In genomic region chr4:145881991-145882390, GRCh38 we compare ENCODE assay signal across 8 cellular contexts. TPM values are rescaled to one million over a fixed set of nuclear protein-coding genes. Genes with fewer than 3 reads are reported as not detected.
A peak's percentile ranks its signal among the peaks of the same experiment; 100 is the strongest.
DNase-seq lines count a peak whose midpoint lies in the region; ATAC-seq and TF ChIP-seq lines count a peak whose summit lies in the region.

No MANE protein-coding gene starts in this region.

- H3K9me3 Mint-ChIP-seq in MCF 10A (ENCODE audit: unreplicated experiment): no peaks in the 10 kb centered on the region

- peaks cover 28% of the 10 kb centered on the region for H3K4me1 Mint-ChIP-seq in MCF 10A (ENCODE audit: insufficient read depth, unreplicated experiment)

- POLR2A ChIA-PET in MCF 10A (lab: Yijun Ruan, JAX): interaction anchor here (0.7 to 2.4 kb wide), 15 partner anchors 11 to 701 kb away, joined by 3 to 8 read pairs (median 4); partner anchors contain the start of gene ZNF827

- peaks cover 57 to 68% of the 10 kb centered on the region in 2 donors for H3K4me1 ChIP-seq in gastrocnemius medialis

- no peaks in the 10 kb centered on the region for H3K27me3 ChIP-seq in gastrocnemius medialis
- H3K27me3 ChIP-seq in brain microvascular endothelial cell (replicated peaks): no peaks in the 10 kb centered on the region

- no peak overlapping the region for H3K4me3 Mint-ChIP-seq in MCF 10A (ENCODE audit: unreplicated experiment)

- peak; percentile 58 for ATAC-seq in GM21367 (IDR thresholded peaks at IDR 0.05; ENCODE audit: unreplicated experiment)
- peak; percentile 61 for ATAC-seq in HG03442 (IDR thresholded peaks at IDR 0.05; ENCODE audit: unreplicated experiment)
- no peak for ATAC-seq in gastrocnemius medialis

- no peak for TF ChIP-seq CTCF in MCF 10A (IDR thresholded peaks at IDR 0.05; ENCODE audit: unreplicated experiment)
- TF ChIP-seq CTCF in gastrocnemius medialis (IDR thresholded peaks at IDR 0.05 in 4 of 5, conservative IDR thresholded peaks at IDR 0.05 in 1 of 5): no peak
- no peak for TF ChIP-seq CTCF in brain microvascular endothelial cell (IDR thresholded peaks at IDR 0.05; ENCODE audit: low read depth, low read length, missing control alignments)

- H3K36me3 Mint-ChIP-seq in MCF 10A (ENCODE audit: insufficient read depth, unreplicated experiment): peaks cover 26% of the 10 kb centered on the region

- H3K4me3 ChIP-seq in gastrocnemius medialis (no peak overlapping the region), brain microvascular endothelial cell (ENCODE audit: low read depth, low read length) (no peak overlapping the region)

- TF ChIP-seq POLR2A in gastrocnemius medialis (IDR thresholded peaks at IDR 0.05): no peak

- H3K27ac Mint-ChIP-seq in MCF 10A (ENCODE audit: low read depth, unreplicated experiment): peak overlapping the region; percentile 74

- BruUV-seq in MCF 10A (replicated peaks; lab: Mats Ljungman, UMichigan): no TSS peak

- DNase-seq in MCF 10A (ENCODE audit: unreplicated experiment) (peak; percentile 85), gastrocnemius medialis (no peak), GF-D8 (lab: John Stamatoyannopoulos, UW) (no peak), GOT3 (lab: John Stamatoyannopoulos, UW) (no peak), brain microvascular endothelial cell (no peak)
- no peak for DNase-seq in central memory CD4-positive, alpha-beta T cell

- CTCF ChIA-PET in MCF 10A (lab: Yijun Ruan, JAX): interaction anchor here (0.5 to 0.8 kb wide), 4 partner anchors 18 to 613 kb away, joined by 3 to 5 read pairs (median 4); no protein-coding TSS in a partner anchor

- in situ Hi-C loops in gastrocnemius medialis (cut with MboI; ENCODE audit: low sequenced_read_pairs in 4 of 4): no loop called here
- in situ Hi-C loops in brain microvascular endothelial cell (cut with HindIII; ENCODE audit: low pct_ligation_motif_present, low sequenced_read_pairs): no loop called here

- H3K27ac ChIP-seq in gastrocnemius medialis (peak overlapping the region; percentile 18 to 31 (median 19)), brain microvascular endothelial cell (no peak overlapping the region)

- H3K9me3 ChIP-seq in gastrocnemius medialis: no peaks in the 10 kb centered on the region

- H3K27me3 Mint-ChIP-seq in MCF 10A (ENCODE audit: insufficient read depth, unreplicated experiment): no peaks in the 10 kb centered on the region

- no peaks in the 10 kb centered on the region for H3K36me3 ChIP-seq in gastrocnemius medialis
- H3K36me3 ChIP-seq in brain microvascular endothelial cell (replicated peaks): peaks cover 6% of the 10 kb centered on the region

- intact Hi-C loops in MCF 10A (cut with micrococcal nuclease): no loop called here
- intact Hi-C loops in gastrocnemius medialis (cut with DNase I; ENCODE audit: low total_unique reads): no loop called here

RNA-seq across cellular contexts. Expression of gene ZNF827, which starts 56.6 kb away (rescaled TPM):
- 11.3 and 22.4 TPM in 2 replicates for total RNA-seq in MCF 10A (2022)
- 10 to 100 TPM in 2 of 4 donors, 1 to 10 TPM in 2; 7.2 to 16.1 (median 10.9) TPM for total RNA-seq in gastrocnemius medialis

Comparison
In these comparisons a context has a peak if more than half of its experiments do, and no peak if none do; other contexts are left out.
1. ATAC-seq: peak in GM21367 (single experiment) and HG03442 (single experiment); none in gastrocnemius medialis (0 of 2).